25 cellular contexts compared by ENCODE assay signal in the genomic region with DNA sequence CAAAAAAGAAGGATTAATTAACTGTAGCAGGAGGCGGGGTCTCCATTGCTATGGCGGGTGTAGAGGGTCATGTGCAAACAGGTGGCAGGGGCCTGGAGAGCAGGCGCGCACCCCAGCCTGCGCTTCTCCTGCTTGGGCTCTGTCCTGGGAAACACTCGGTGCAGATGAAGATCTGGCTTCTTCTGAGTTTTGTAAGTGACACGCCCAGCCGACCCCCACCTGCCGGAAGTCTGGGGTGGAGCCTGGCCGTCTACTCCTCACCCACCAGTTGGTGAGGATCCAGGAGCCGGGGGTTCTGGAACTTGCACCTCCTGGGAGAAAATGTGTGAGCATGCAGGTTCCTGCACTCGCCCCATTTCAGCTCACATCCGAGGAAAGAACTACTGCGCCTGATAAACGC.
"Had no signal": no experiment of that assay in that cellular context is flagged by ENCODE, and none has a peak within 500 bp of the region (broad histone marks: within the 10 kb centered on the region; RNA-seq: fewer than 3 reads in every experiment).

No MANE protein-coding gene starts in this region.

- H3K4me1 Mint-ChIP-seq: activated CD4-positive, alpha-beta memory T cell treated with anti-CD3 and anti-CD28 coated beads, Interleukin-2, amount 10 ng/mL, durations not matched to agents 7 days and 5 days had no signal

- ATAC-seq: activated CD8-positive, alpha-beta memory T cell treated with anti-CD3 and anti-CD28 coated beads, Interleukin-2, amount 10 ng/mL, durations not matched to agents 7 days and 5 days; right cardiac atrium; stimulated activated memory B cell treated with anti-CD40 and anti-IgM and Interleukin-4, amounts not matched to agents 10 μg/mL and 1 μg/mL and 100 μg/mL, for 72 hours had no signal

- H3K36me3 ChIP-seq: left ventricle myocardium inferior, spleen had no signal

- DNase-seq: activated CD4-positive, alpha-beta memory T cell treated with anti-CD3 and anti-CD28 coated beads, Interleukin-2, amount 10 ng/mL, durations not matched to agents 7 days and 5 days; activated CD4-positive, alpha-beta T cell treated with anti-CD3 and anti-CD28 coated beads for 48 hours; activated CD4-positive, CD25-positive, alpha-beta regulatory T cell; activated CD8-positive, alpha-beta memory T cell treated with anti-CD3 and anti-CD28 coated beads, Interleukin-2, amount 10 ng/mL, durations not matched to agents 7 days and 5 days; activated naive CD4-positive, alpha-beta T cell treated with Interleukin-2 at 50 U/mL for 16 hours; activated naive CD8-positive, alpha-beta T cell treated with anti-CD3 and anti-CD28 coated beads, Interleukin-2, amount 10 ng/mL, durations not matched to agents 7 days and 5 days; amygdala; dorsolateral prefrontal cortex; erythroblast; foreskin melanocyte; kidney; left ventricle myocardium inferior; mammary epithelial cell; spleen; stimulated activated CD4-positive, alpha-beta T cell treated with anti-CD3 and anti-CD28 coated beads, Interleukin-4, amount 100 ng/mL, for 4 hours; SW 1271 had no signal

- H3K36me3 Mint-ChIP-seq: activated CD8-positive, alpha-beta memory T cell treated with anti-CD3 and anti-CD28 coated beads, Interleukin-2, amount 10 ng/mL, durations not matched to agents 7 days and 5 days; activated naive CD8-positive, alpha-beta T cell treated with anti-CD3 and anti-CD28 coated beads, Interleukin-2, amount 10 ng/mL, durations not matched to agents 7 days and 5 days; brain had no signal

- FAIRE-seq: colon, kidney, TTC549, urothelium cell line had no signal

- H3K9me3 Mint-ChIP-seq: activated CD4-positive, alpha-beta memory T cell treated with anti-CD3 and anti-CD28 coated beads, Interleukin-2, amount 10 ng/mL, durations not matched to agents 7 days and 5 days; activated naive CD8-positive, alpha-beta T cell treated with anti-CD3 and anti-CD28 coated beads, Interleukin-2, amount 10 ng/mL, durations not matched to agents 7 days and 5 days; brain; neural crest cell; stimulated activated memory B cell treated with anti-CD40 and anti-IgM and Interleukin-4, amounts not matched to agents 10 μg/mL and 1 μg/mL and 100 μg/mL, for 72 hours; T-helper 2 cell treated with Interferon-gamma antibody and Interleukin-4, amounts not matched to agents 5 μg/mL and 100 μg/mL, for 36 hours had no signal

- H3K27me3 ChIP-seq: dorsolateral prefrontal cortex, spleen had no signal

- H3K9me3 ChIP-seq: left ventricle myocardium inferior, spleen had no signal

- H3K4me3 Mint-ChIP-seq: activated CD4-positive, alpha-beta memory T cell treated with anti-CD3 and anti-CD28 coated beads, Interleukin-2, amount 10 ng/mL, durations not matched to agents 7 days and 5 days; activated CD8-positive, alpha-beta memory T cell treated with anti-CD3 and anti-CD28 coated beads, Interleukin-2, amount 10 ng/mL, durations not matched to agents 7 days and 5 days; activated naive CD8-positive, alpha-beta T cell treated with anti-CD3 and anti-CD28 coated beads, Interleukin-2, amount 10 ng/mL, durations not matched to agents 7 days and 5 days; brain; neural crest cell; stimulated activated memory B cell treated with anti-CD40 and anti-IgM and Interleukin-4, amounts not matched to agents 10 μg/mL and 1 μg/mL and 100 μg/mL, for 72 hours; T-helper 2 cell treated with Interferon-gamma antibody and Interleukin-4, amounts not matched to agents 5 μg/mL and 100 μg/mL, for 36 hours had no signal

- H3K27me3 Mint-ChIP-seq: activated CD4-positive, alpha-beta memory T cell treated with anti-CD3 and anti-CD28 coated beads, Interleukin-2, amount 10 ng/mL, durations not matched to agents 7 days and 5 days; activated CD8-positive, alpha-beta memory T cell treated with anti-CD3 and anti-CD28 coated beads, Interleukin-2, amount 10 ng/mL, durations not matched to agents 7 days and 5 days; activated naive CD8-positive, alpha-beta T cell treated with anti-CD3 and anti-CD28 coated beads, Interleukin-2, amount 10 ng/mL, durations not matched to agents 7 days and 5 days; progenitor cell of endocrine pancreas had no signal

- H3K27ac Mint-ChIP-seq: activated CD4-positive, alpha-beta memory T cell treated with anti-CD3 and anti-CD28 coated beads, Interleukin-2, amount 10 ng/mL, durations not matched to agents 7 days and 5 days; activated CD8-positive, alpha-beta memory T cell treated with anti-CD3 and anti-CD28 coated beads, Interleukin-2, amount 10 ng/mL, durations not matched to agents 7 days and 5 days; activated naive CD8-positive, alpha-beta T cell treated with anti-CD3 and anti-CD28 coated beads, Interleukin-2, amount 10 ng/mL, durations not matched to agents 7 days and 5 days; progenitor cell of endocrine pancreas; stimulated activated memory B cell treated with anti-CD40 and anti-IgM and Interleukin-4, amounts not matched to agents 10 μg/mL and 1 μg/mL and 100 μg/mL, for 72 hours; T-helper 2 cell treated with Interferon-gamma antibody and Interleukin-4, amounts not matched to agents 5 μg/mL and 100 μg/mL, for 36 hours had no signal

- H3K4me3 ChIP-seq: dorsolateral prefrontal cortex, left ventricle myocardium inferior, spleen had no signal

- H3K27ac ChIP-seq: left ventricle myocardium inferior, spleen had no signal
